In genomic region chr6:109628158-109629000, GRCh38 we compare ENCODE assay signal across 18 cellular contexts.
DNase-seq lines count a peak whose midpoint lies in the region; ATAC-seq and TF ChIP-seq lines count a peak whose summit lies in the region.
"Had no signal": no experiment of that assay in that cellular context is flagged by ENCODE, and none has a peak within 500 bp of the region (broad histone marks: within the 10 kb centered on the region; RNA-seq: fewer than 3 reads in every experiment).

No MANE protein-coding gene starts in this region.

- H3K36me3 ChIP-seq in Loucy (ENCODE audit: insufficient read depth, low read length), result no peaks in the 10 kb centered on the region

- no peaks in the 10 kb centered on the region for H3K9me2 ChIP-seq in Loucy (replicated peaks; ENCODE audit: low read depth, low read length)

- H3K36me3 Mint-ChIP-seq in activated T-cell treated with anti-CD3 and anti-CD28 coated beads, Interleukin-2, amount 50 U/mL, for 24 hours (ENCODE audit: low read depth), result peaks cover 19% of the 10 kb centered on the region
- peaks cover 22% of the 10 kb centered on the region for H3K36me3 Mint-ChIP-seq in activated naive CD8-positive, alpha-beta T cell
- peaks cover 18% of the 10 kb centered on the region for H3K36me3 Mint-ChIP-seq in stimulated activated naive CD8-positive, alpha-beta T cell treated with anti-CD3 and anti-CD28 coated beads, Interleukin-15, Interleukin-2, amounts not matched to agents 100 ng/mL and 50 ng/mL, for 24 hours (ENCODE audit: low read depth)

- no peaks in the 10 kb centered on the region for H3K79me2 ChIP-seq in Loucy (ENCODE audit: insufficient read depth, low read length)

- no peak overlapping the region for H3K9ac ChIP-seq in Loucy (ENCODE audit: low read depth, low read length, poor library complexity, severe bottlenecking)
- H3K9ac ChIP-seq: KMS-11 had no signal

- no peaks in the 10 kb centered on the region for H3K27me3 ChIP-seq in Loucy (ENCODE audit: insufficient read depth, low read length, poor library complexity, severe bottlenecking)

- H3K9me3 ChIP-seq in Loucy (ENCODE audit: insufficient read depth, low read depth, low read length), result peaks cover 15% of the 10 kb centered on the region; the same call in 1 of the 2 replicates

- H3K27ac ChIP-seq in caudate nucleus (ENCODE audit: low read depth, low read length), result no peak overlapping the region
- H3K27ac ChIP-seq: KMS-11 had no signal

- H3K27ac Mint-ChIP-seq in activated T-cell treated with anti-CD3 and anti-CD28 coated beads, Interleukin-2, amount 50 U/mL, for 24 hours, result peak overlapping the region; percentile 82
- H3K27ac Mint-ChIP-seq in activated naive CD8-positive, alpha-beta T cell, result peak overlapping the region; percentile 82
- peak overlapping the region; percentile 85 for H3K27ac Mint-ChIP-seq in stimulated activated naive CD8-positive, alpha-beta T cell treated with anti-CD3 and anti-CD28 coated beads, Interleukin-15, Interleukin-2, amounts not matched to agents 100 ng/mL and 50 ng/mL, for 24 hours

- peaks cover 13% of the 10 kb centered on the region for H3K9me3 Mint-ChIP-seq in activated T-cell treated with anti-CD3 and anti-CD28 coated beads, Interleukin-2, amount 50 U/mL, for 24 hours
- H3K9me3 Mint-ChIP-seq in activated naive CD8-positive, alpha-beta T cell (ENCODE audit: low read depth), result peaks cover 18% of the 10 kb centered on the region
- H3K9me3 Mint-ChIP-seq in stimulated activated naive CD8-positive, alpha-beta T cell treated with anti-CD3 and anti-CD28 coated beads, Interleukin-15, Interleukin-2, amounts not matched to agents 100 ng/mL and 50 ng/mL, for 24 hours, result peaks cover 21% of the 10 kb centered on the region

- H3K27me3 Mint-ChIP-seq in activated T-cell treated with anti-CD3 and anti-CD28 coated beads, Interleukin-2, amount 50 U/mL, for 24 hours, result no peaks in the 10 kb centered on the region
- H3K27me3 Mint-ChIP-seq in activated naive CD8-positive, alpha-beta T cell, result no peaks in the 10 kb centered on the region
- H3K27me3 Mint-ChIP-seq in stimulated activated naive CD8-positive, alpha-beta T cell treated with anti-CD3 and anti-CD28 coated beads, Interleukin-15, Interleukin-2, amounts not matched to agents 100 ng/mL and 50 ng/mL, for 24 hours, result no peaks in the 10 kb centered on the region

- H3K4me1 ChIP-seq in Loucy (ENCODE audit: insufficient read depth, low read length, poor library complexity, severe bottlenecking), result peaks cover 11% of the 10 kb centered on the region

- no peaks in the 10 kb centered on the region for H4K20me1 ChIP-seq in Loucy (ENCODE audit: insufficient read depth, low read length, poor library complexity, severe bottlenecking)

- H3K4me1 Mint-ChIP-seq in activated T-cell treated with anti-CD3 and anti-CD28 coated beads, Interleukin-2, amount 50 U/mL, for 24 hours (ENCODE audit: low read depth), result peaks cover 22% of the 10 kb centered on the region
- peaks cover 18% of the 10 kb centered on the region for H3K4me1 Mint-ChIP-seq in activated naive CD8-positive, alpha-beta T cell (ENCODE audit: low read depth)
- peaks cover 18% of the 10 kb centered on the region for H3K4me1 Mint-ChIP-seq in stimulated activated naive CD8-positive, alpha-beta T cell treated with anti-CD3 and anti-CD28 coated beads, Interleukin-15, Interleukin-2, amounts not matched to agents 100 ng/mL and 50 ng/mL, for 24 hours (ENCODE audit: low read depth)

- H3F3A ChIP-seq in Loucy (ENCODE audit: low read depth), result no peaks in the 10 kb centered on the region

- H3K4me2 ChIP-seq in Loucy (ENCODE audit: low read depth, low read length, poor library complexity, severe bottlenecking), result peak overlapping the region; percentile 41
- H3K4me2 ChIP-seq: KMS-11 had no signal

- H3K4me3 Mint-ChIP-seq in activated T-cell treated with anti-CD3 and anti-CD28 coated beads, Interleukin-2, amount 50 U/mL, for 24 hours, result no peak overlapping the region
- H3K4me3 Mint-ChIP-seq in activated naive CD8-positive, alpha-beta T cell, result peak overlapping the region; percentile 2
- no peak overlapping the region for H3K4me3 Mint-ChIP-seq in stimulated activated naive CD8-positive, alpha-beta T cell treated with anti-CD3 and anti-CD28 coated beads, Interleukin-15, Interleukin-2, amounts not matched to agents 100 ng/mL and 50 ng/mL, for 24 hours

- DNase-seq in activated T-cell treated with anti-CD3 and anti-CD28 coated beads, Interleukin-2, amount 50 U/mL, for 24 hours, result no peak
- no peak for DNase-seq in activated T-cell treated with anti-CD3 and anti-CD28 coated beads, Interleukin-2, amount 50 U/mL, for 48 hours
- no peak for DNase-seq in caudate nucleus (lab: John Stamatoyannopoulos, UW)
- DNase-seq in DMS 273 (lab: John Stamatoyannopoulos, UW; ENCODE audit: unreplicated experiment), result no peak
- DNase-seq: COR-L47, DMS153, EL, MM.1S, NCI-H1092 treated with DMSO at 0.1 percent for 48 hours, NCI-H1694, NCI-H524 had no signal

- ATAC-seq in GM18909 (IDR thresholded peaks at IDR 0.05; ENCODE audit: poor library complexity, unreplicated experiment), result no peak
- ATAC-seq: HepG2, Panc1 had no signal

- no peak overlapping the region for H3K4me3 ChIP-seq in Loucy (ENCODE audit: low read length, poor library complexity, severe bottlenecking)

- no peak for TF ChIP-seq CTCF in Loucy (conservative IDR thresholded peaks at IDR 0.05; ENCODE audit: low read length)

- H2AFZ ChIP-seq in Loucy (ENCODE audit: low read length), result no peak overlapping the region
